Comparison of ENCODE assay signal across 24 cellular contexts in genomic region chr10:77118603-77119282, GRCh38.
"Had no signal": no experiment of that assay in that cellular context is flagged by ENCODE, and none has a peak within 500 bp of the region (broad histone marks: within the 10 kb centered on the region; RNA-seq: fewer than 3 reads in every experiment).

No MANE protein-coding gene starts in this region.

- H3K4me3 ChIP-seq: adrenal gland, breast epithelium, MG63, SJSA1 had no signal

- DNase-seq: activated CD4-positive, alpha-beta memory T cell treated with anti-CD3 and anti-CD28 coated beads for 36 hours; activated CD4-positive, alpha-beta T cell treated with anti-CD3 and anti-CD28 coated beads, Interleukin-2, amount 10 ng/mL, durations not matched to agents 7 days and 5 days; activated CD4-positive, CD25-positive, alpha-beta regulatory T cell; activated gamma-delta T cell treated with Interleukin-2 at 50 U/mL for 16 hours; activated naive CD4-positive, alpha-beta T cell treated with anti-CD3 and anti-CD28 coated beads, Interleukin-2, amount 50 U/mL, for 16 hours; activated naive CD8-positive, alpha-beta T cell treated with anti-CD3 and anti-CD28 coated beads, Interleukin-2, amount 10 ng/mL, durations not matched to agents 7 days and 5 days; activated T-cell treated with anti-CD3 and anti-CD28 coated beads, Interleukin-2, amount 50 U/mL, for 72 hours; adrenal gland; anterior cingulate cortex; caudate nucleus; MG63; MV-4-11; NCI-H1092 treated with DMSO at 0.1 percent for 48 hours; NCI-H1436; NCI-H1694 treated with DMSO at 0.1 percent for 48 hours; NCI-H2081; NCI-H510A treated with DMSO at 0.1 percent for 48 hours; PC-3; SHP77; SW 1271 had no signal

- H3K4me1 ChIP-seq: adrenal gland, breast epithelium, SJSA1 had no signal

- H3K27ac ChIP-seq: adrenal gland, breast epithelium, SJSA1 had no signal

- H3K9me3 ChIP-seq: adrenal gland, breast epithelium, MG63, SJSA1 had no signal

- ATAC-seq: activated T-cell treated with anti-CD3 and anti-CD28 coated beads, Interleukin-2, amount 50 U/mL, for 72 hours; PC-3; SK-N-SH treated with all-trans-retinoic acid at 6 μM for 48 hours had no signal

- H3K36me3 ChIP-seq: adrenal gland, breast epithelium, MG63, SJSA1 had no signal

- H3K27me3 ChIP-seq: adrenal gland, breast epithelium, MG63, SJSA1 had no signal

- FAIRE-seq: RCC 7860 had no signal
